6 cellular contexts compared by ENCODE assay signal in the genomic region with DNA sequence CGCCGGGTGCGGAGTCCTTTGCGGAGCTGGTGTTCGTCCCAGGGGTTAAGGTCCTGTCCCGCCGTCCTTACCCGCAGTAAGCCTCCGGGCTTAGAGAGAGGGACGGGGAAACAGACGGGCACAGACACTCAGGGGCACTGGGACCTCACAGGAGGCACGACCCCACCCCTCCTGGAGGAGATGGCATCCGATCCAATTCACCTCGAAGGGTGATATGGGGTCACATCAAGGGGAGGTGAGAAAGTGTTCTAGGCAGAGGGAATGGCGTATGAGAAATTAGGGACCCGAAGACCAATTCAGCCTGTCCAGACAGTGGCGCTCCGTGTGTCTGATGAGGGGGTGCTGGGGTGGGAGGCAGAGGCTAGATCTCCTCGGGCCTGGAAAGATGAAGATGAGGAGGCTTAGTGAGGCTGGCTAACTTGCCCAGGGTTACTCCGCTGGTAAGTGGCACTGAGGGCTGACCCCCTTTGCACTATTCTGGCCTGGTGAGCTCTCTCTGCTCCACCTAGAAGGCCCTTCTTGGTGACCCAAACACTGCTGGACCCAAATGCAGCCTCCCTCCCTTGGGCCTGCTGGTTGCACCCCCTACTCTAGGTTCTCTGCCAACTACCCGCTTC. TPM values are rescaled to one million over a fixed set of nuclear protein-coding genes. Genes with fewer than 3 reads are reported as not detected.
DNase-seq lines count a peak whose midpoint lies in the region; ATAC-seq and TF ChIP-seq lines count a peak whose summit lies in the region.

No MANE protein-coding gene starts in this region.

- H3K27ac ChIP-seq in HCT116 (ENCODE audit: low read depth, low read length) (peak overlapping the region; percentile 83), caudate nucleus (ENCODE audit: low read depth, low read length) (peak overlapping the region; percentile 100)

- peak overlapping the region; percentile 36 to 48 for H3K4me3 ChIP-seq in HCT116 (replicated peaks in 1 of 2; ENCODE audit: low read depth in 1 of 2, low read length in 2 of 2)

- peaks cover 6% of the 10 kb centered on the region for H3K36me3 Mint-ChIP-seq in osteocyte (ENCODE audit: unreplicated experiment)

- intact Hi-C loops in HCT116 (cut with micrococcal nuclease): no loop called here

- no peaks in the 10 kb centered on the region for H3K9me3 Mint-ChIP-seq in osteocyte (ENCODE audit: unreplicated experiment)

- no peak for TF ChIP-seq RAD21 in HCT116 (IDR thresholded peaks at IDR 0.05; ENCODE audit: low read depth)

- H4K20me1 ChIP-seq in HCT116 (ENCODE audit: insufficient read depth): no peaks in the 10 kb centered on the region

- peak overlapping the region; percentile 83 for H3K4me2 ChIP-seq in HCT116 (ENCODE audit: low read length)

- no peaks in the 10 kb centered on the region for H3K9me3 ChIP-seq in HCT116 (ENCODE audit: control insufficient read depth in 1 of 2, insufficient read depth in 1 of 2, low read depth in 1 of 2, low read length in 2 of 2)

- H3K4me1 Mint-ChIP-seq in osteocyte (ENCODE audit: unreplicated experiment): peaks cover 30% of the 10 kb centered on the region

- DNase-seq in HCT116 (ENCODE audit: low read depth, low spot score) (no peak), caudate nucleus (lab: John Stamatoyannopoulos, UW) (no peak), osteocyte (ENCODE audit: extremely low spot score, unreplicated experiment) (no peak), HT-29 (ENCODE audit: low spot score) (no peak), retina (no peak)

- no peaks in the 10 kb centered on the region for H3K79me2 ChIP-seq in HCT116 (ENCODE audit: insufficient read depth, low read length)

- H3K27me3 Mint-ChIP-seq in osteocyte (ENCODE audit: unreplicated experiment): no peaks in the 10 kb centered on the region

- POLR2A ChIA-PET in HCT116 (lab: Charles Lee): interaction anchor here (1.6 to 9.1 kb wide), 5 partner anchors 12 to 99 kb away, joined by 6 to 200 read pairs (median 34); partner anchors contain the start of genes BEST4, BTBD19 and DYNLT4

- peaks cover 11 to 33% of the 10 kb centered on the region in 2 experiments for H3K4me1 ChIP-seq in HCT116 (ENCODE audit: control insufficient read depth in 1 of 2, insufficient read depth in 2 of 2, low read length in 2 of 2)

- H3K36me3 ChIP-seq in HCT116 (ENCODE audit: control insufficient read depth in 1 of 2, insufficient read depth in 2 of 2, low read length in 2 of 2): no peaks in the 10 kb centered on the region

- TF ChIP-seq CTCF in HCT116 (IDR thresholded peaks at IDR 0.05 in 2 of 3, conservative IDR thresholded peaks at IDR 0.05 in 1 of 3; ENCODE audit: borderline replicate concordance in 1 of 3, insufficient read depth in 1 of 3, low read depth in 2 of 3, low read length in 2 of 3) (no peak), osteocyte (IDR thresholded peaks at IDR 0.05) (no peak)

- peak overlapping the region; percentile 94 for H3K27ac Mint-ChIP-seq in osteocyte (ENCODE audit: unreplicated experiment)

- no peak for ATAC-seq in HCT116
- no peak for ATAC-seq in GM18907 (IDR thresholded peaks at IDR 0.05; ENCODE audit: unreplicated experiment)

- peak overlapping the region; percentile 62 for H3K4me3 Mint-ChIP-seq in osteocyte (ENCODE audit: unreplicated experiment)

- CTCF ChIA-PET in HCT116 (lab: Charles Lee): no interaction called here

- H3K9me2 ChIP-seq in HCT116 (ENCODE audit: insufficient read depth): no peaks in the 10 kb centered on the region

- no TSS peak for BruUV-seq in HCT116 (replicated peaks; lab: Mats Ljungman, UMichigan)

- no peak overlapping the region for H2AFZ ChIP-seq in HCT116 (ENCODE audit: low read depth, low read length, poor library complexity, severe bottlenecking)

- H3K9ac ChIP-seq in HCT116 (ENCODE audit: low read length): peak overlapping the region; percentile 76

- RAD21 ChIA-PET in HCT116 (lab: Charles Lee; ENCODE audit: low non-redundant PET in 1 of 2, low total read pairs in 2 of 2, uncharacterized antibody in 2 of 2, unreplicated experiment in 2 of 2): interaction anchor here (0.5 to 0.8 kb wide), 2 partner anchors 99 to 190 kb away, joined by 3 to 6 read pairs; no protein-coding TSS in a partner anchor

- no peaks in the 10 kb centered on the region for H3K27me3 ChIP-seq in HCT116 (ENCODE audit: insufficient read depth, low read length)

- TF ChIP-seq POLR2A in HCT116 (IDR thresholded peaks at IDR 0.05; ENCODE audit: borderline replicate concordance, extremely low read depth, insufficient read depth, insufficient read length): no peak

TF ChIP-seq in HCT116, 20 proteins besides CTCF, POLR2A, EP300 and RAD21:
- TF ChIP-seq CBX3 (IDR thresholded peaks at IDR 0.05; ENCODE audit: low read depth) (no peak), SP1 (IDR thresholded peaks at IDR 0.05; ENCODE audit: low read depth) (no peak), TCF7L2 (IDR thresholded peaks at IDR 0.05; ENCODE audit: borderline replicate concordance, extremely low read depth, insufficient read depth, insufficient read length) (no peak), CEBPB (IDR thresholded peaks at IDR 0.05; ENCODE audit: low read depth) (no peak), SIN3A (IDR thresholded peaks at IDR 0.05; ENCODE audit: low read depth) (no peak), ELF1 (IDR thresholded peaks at IDR 0.05; ENCODE audit: borderline replicate concordance, low read depth) (no peak), EZH2 (IDR thresholded peaks at IDR 0.05) (no peak), MAX (IDR thresholded peaks at IDR 0.05) (no peak), ZFX (IDR thresholded peaks at IDR 0.05) (no peak), JUND (IDR thresholded peaks at IDR 0.05) (no peak), EZH2phosphoT487 (IDR thresholded peaks at IDR 0.05; ENCODE audit: borderline replicate concordance) (no peak), POLR2AphosphoS5 (IDR thresholded peaks at IDR 0.05; ENCODE audit: low read depth, low read length) (no peak), FOSL1 (IDR thresholded peaks at IDR 0.05; ENCODE audit: low read depth) (no peak)
- TF ChIP-seq, protein P1, sequence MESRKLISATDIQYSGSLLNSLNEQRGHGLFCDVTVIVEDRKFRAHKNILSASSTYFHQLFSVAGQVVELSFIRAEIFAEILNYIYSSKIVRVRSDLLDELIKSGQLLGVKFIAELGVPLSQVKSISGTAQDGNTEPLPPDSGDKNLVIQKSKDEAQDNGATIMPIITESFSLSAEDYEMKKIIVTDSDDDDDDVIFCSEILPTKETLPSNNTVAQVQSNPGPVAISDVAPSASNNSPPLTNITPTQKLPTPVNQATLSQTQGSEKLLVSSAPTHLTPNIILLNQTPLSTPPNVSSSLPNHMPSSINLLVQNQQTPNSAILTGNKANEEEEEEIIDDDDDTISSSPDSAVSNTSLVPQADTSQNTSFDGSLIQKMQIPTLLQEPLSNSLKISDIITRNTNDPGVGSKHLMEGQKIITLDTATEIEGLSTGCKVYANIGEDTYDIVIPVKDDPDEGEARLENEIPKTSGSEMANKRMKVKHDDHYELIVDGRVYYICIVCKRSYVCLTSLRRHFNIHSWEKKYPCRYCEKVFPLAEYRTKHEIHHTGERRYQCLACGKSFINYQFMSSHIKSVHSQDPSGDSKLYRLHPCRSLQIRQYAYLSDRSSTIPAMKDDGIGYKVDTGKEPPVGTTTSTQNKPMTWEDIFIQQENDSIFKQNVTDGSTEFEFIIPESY (IDR thresholded peaks at IDR 0.05; ENCODE audit: extremely low read depth, insufficient replicate concordance, low read length): no peak

RNA-seq across cellular contexts. Expression of gene BTBD19, which starts 12.1 kb away (rescaled TPM):
- total RNA-seq in HCT116 (2021; ENCODE audit: unreplicated experiment): 11.6 TPM
- 5.2 and 6.1 TPM in 2 replicates for polyA plus RNA-seq in HCT116 (2012)
- 39.1 and 51.2 TPM in 2 replicates for total RNA-seq in osteocyte
- total RNA-seq in HT-29 (2014; rRNA removed; shearing (Covaris generic)): 16.4 and 18.0 TPM in 2 replicates

RNA-seq across cellular contexts. Expression of gene DYNLT4, which starts 13.3 kb away (rescaled TPM):
- 0.96 TPM for total RNA-seq in HCT116 (2021; ENCODE audit: unreplicated experiment)
- 2.4 and 3.1 TPM in 2 replicates for polyA plus RNA-seq in HCT116 (2012)
- total RNA-seq in osteocyte: 0.48 TPM in 1 of 2 replicates, not detected in the other
- total RNA-seq in HT-29 (2014; rRNA removed; shearing (Covaris generic)): 3.4 and 10.4 TPM in 2 replicates

RNA-seq across cellular contexts. Expression of gene PLK3, which starts 20.3 kb away (rescaled TPM):
- 56.1 TPM for total RNA-seq in HCT116 (2021; ENCODE audit: unreplicated experiment)
- polyA plus RNA-seq in HCT116 (2012): 67.3 and 78.0 TPM in 2 replicates
- total RNA-seq in osteocyte: 43.8 and 57.1 TPM in 2 replicates
- 135 and 137 TPM in 2 replicates for total RNA-seq in HT-29 (2014; rRNA removed; shearing (Covaris generic))

RNA-seq across cellular contexts. Expression of gene PTCH2, which starts 22.6 kb away (rescaled TPM):
- total RNA-seq in HCT116 (2021; ENCODE audit: unreplicated experiment) (1.3 TPM), osteocyte (1.4 TPM in 2 replicates)
- 0.69 and 0.80 TPM in 2 replicates for polyA plus RNA-seq in HCT116 (2012)
- 0.16 and 0.18 TPM in 2 replicates for total RNA-seq in HT-29 (2014; rRNA removed; shearing (Covaris generic))

RNA-seq across cellular contexts. Expression of gene BEST4, which starts 32.5 kb away (rescaled TPM):
- total RNA-seq in HCT116 (2021; ENCODE audit: unreplicated experiment): 0.52 TPM
- polyA plus RNA-seq in HCT116 (2012): 0.26 and 0.35 TPM in 2 replicates
- 0.18 and 0.48 TPM in 2 replicates for total RNA-seq in osteocyte
- 0.31 and 0.33 TPM in 2 replicates for total RNA-seq in HT-29 (2014; rRNA removed; shearing (Covaris generic))
